ENCODE assay signal across 12 cellular contexts in genomic region chr20:49052334-49052733, GRCh38. TPM values are rescaled to one million over a fixed set of nuclear protein-coding genes. Genes with fewer than 3 reads are reported as not detected.
A peak's percentile ranks its signal among the peaks of the same experiment; 100 is the strongest.
DNase-seq lines count a peak whose midpoint lies in the region; ATAC-seq, FAIRE-seq and TF ChIP-seq lines count a peak whose summit lies in the region.
"Had no signal": no experiment of that assay in that cellular context is flagged by ENCODE, and none has a peak within 500 bp of the region (broad histone marks: within the 10 kb centered on the region; RNA-seq: fewer than 3 reads in every experiment).

No MANE protein-coding gene starts in this region.

- TF ChIP-seq RAD21 in IMR-90 (IDR thresholded peaks at IDR 0.05; ENCODE audit: low read length), result no peak
- TF ChIP-seq RAD21 in HepG2 (CRISPR knock-in tag; IDR thresholded peaks at IDR 0.05), result peak; percentile 34

- no peak for FAIRE-seq in HepG2 (lab: Jason Lieb, UNC)
- no peak for FAIRE-seq in GM12891 (lab: Jason Lieb, UNC)
- FAIRE-seq: endometrium had no signal

- TF ChIP-seq POLR2A in IMR-90 (IDR thresholded peaks at IDR 0.05; ENCODE audit: low read depth, low read length) (no peak), HepG2 (IDR thresholded peaks at IDR 0.05; ENCODE audit: insufficient read depth in 1 of 2, low read depth in 2 of 2, low read length in 2 of 2) (peak in 1 of 2 experiments; percentile 29; a peak in 1 of 4 replicates), body of pancreas (IDR thresholded peaks at IDR 0.05) (no peak), GM12891 (IDR thresholded peaks at IDR 0.05; ENCODE audit: low read depth, low read length) (no peak)

- no peak overlapping the region for H3K18ac ChIP-seq in IMR-90 (ENCODE audit: low read depth, low read length)

- peak; percentile 27 for DNase-seq in IMR-90
- peak; percentile 55 for DNase-seq in amniotic epithelial cell (ENCODE audit: low read depth)
- peak; percentile 81 for DNase-seq in HepG2 (ENCODE audit: low spot score)
- DNase-seq in NCI-H1105 (lab: John Stamatoyannopoulos, UW), result no peak
- DNase-seq in SIG-M5 treated with dmso at 0.1 percent for 504 hours (lab: John Stamatoyannopoulos, UW; ENCODE audit: unreplicated experiment), result no peak
- DNase-seq in body of pancreas, result no peak
- DNase-seq in GM12891 (ENCODE audit: insufficient read length, low spot score), result no peak
- DNase-seq: activated CD8-positive, alpha-beta memory T cell treated with anti-CD3 and anti-CD28 coated beads for 24 hours; NCI-H1436 treated with DMSO at 0.1 percent for 48 hours; T-helper 17 cell had no signal

- no peak overlapping the region for H4K5ac ChIP-seq in IMR-90 (ENCODE audit: low read depth, low read length)

- no peak overlapping the region for H2BK120ac ChIP-seq in IMR-90 (ENCODE audit: low read depth, low read length)

- no peak overlapping the region for H2AK9ac ChIP-seq in IMR-90 (replicated peaks; ENCODE audit: low read depth, low read length, poor library complexity)

- intact Hi-C loops in IMR-90 (cut with micrococcal nuclease) (no loop called here), HepG2 (cut with micrococcal nuclease; ENCODE audit: unreplicated experiment) (loop anchor here (2.0 to 5.0 kb wide), 2 partner anchors 24 to 45 kb away; no protein-coding TSS in a partner anchor), body of pancreas (cut with DNase I) (no loop called here)

- no peak overlapping the region for H3K14ac ChIP-seq in IMR-90 (replicated peaks; ENCODE audit: low read depth, low read length)

- no peak overlapping the region for H2BK20ac ChIP-seq in IMR-90 (ENCODE audit: low read depth, low read length)

- peaks cover 100% of the 10 kb centered on the region for H3K79me2 ChIP-seq in DOHH2 (ENCODE audit: control insufficient read depth, low read length)
- H3K79me2 ChIP-seq in HepG2 (ENCODE audit: insufficient read depth, low read length), result peaks cover 99% of the 10 kb centered on the region

- no peaks in the 10 kb centered on the region for H3F3A ChIP-seq in DOHH2 (ENCODE audit: control insufficient read depth, insufficient read depth)

- TF ChIP-seq EP300 in HepG2 (IDR thresholded peaks at IDR 0.05; ENCODE audit: low read depth in 2 of 2, low read length in 2 of 2), result no peak
- no peak for TF ChIP-seq EP300 in HepG2 (CRISPR knock-in tag; IDR thresholded peaks at IDR 0.05; ENCODE audit: borderline replicate concordance)

- H3K4me1 ChIP-seq in DOHH2 (ENCODE audit: control insufficient read depth, low read length), result peaks cover 73% of the 10 kb centered on the region
- H3K4me1 ChIP-seq in IMR-90 (ENCODE audit: control insufficient read depth, insufficient read depth, low read length), result peaks cover 6% of the 10 kb centered on the region; the same call in 1 of the 2 replicates
- peaks cover 86% of the 10 kb centered on the region for H3K4me1 ChIP-seq in HepG2 (ENCODE audit: insufficient read depth, low read length)
- peaks cover 35% of the 10 kb centered on the region for H3K4me1 ChIP-seq in body of pancreas

- no peaks in the 10 kb centered on the region for H3K9me2 ChIP-seq in DOHH2 (replicated peaks; ENCODE audit: control insufficient read depth, low read length)

- no peak overlapping the region for H3K27ac ChIP-seq in DOHH2 (ENCODE audit: low read depth, low read length)
- H3K27ac ChIP-seq in IMR-90 (ENCODE audit: insufficient read depth, low read length), result no peak overlapping the region
- H3K27ac ChIP-seq in HepG2 (ENCODE audit: extremely low read length, insufficient read depth, low read length), result peak overlapping the region; percentile 48
- peak overlapping the region in 2 of 4 donors; percentile 18 to 26 for H3K27ac ChIP-seq in body of pancreas

- H3K79me1 ChIP-seq in IMR-90 (ENCODE audit: low read depth in 1 of 2, low read length in 2 of 2), result peaks cover 11 to 58% of the 10 kb centered on the region in 2 experiments

- H4K20me1 ChIP-seq in DOHH2 (ENCODE audit: control insufficient read depth, insufficient read depth, low read depth, low read length) (peaks cover 55% of the 10 kb centered on the region), IMR-90 (ENCODE audit: insufficient read depth, low read length) (peaks cover 44% of the 10 kb centered on the region), HepG2 (ENCODE audit: insufficient read depth, low read length) (peaks cover 63% of the 10 kb centered on the region)

- no peak overlapping the region for H3K56ac ChIP-seq in IMR-90 (ENCODE audit: extremely low read depth, insufficient read depth, low read length)

- H3K36me3 ChIP-seq in DOHH2 (ENCODE audit: control insufficient read depth, low read length), result peaks cover 86% of the 10 kb centered on the region
- no peaks in the 10 kb centered on the region; the same call in 1 of the 2 replicates for H3K36me3 ChIP-seq in IMR-90 (ENCODE audit: control insufficient read depth, insufficient read depth, low read length)
- peaks cover 6 to 45% of the 10 kb centered on the region in 2 experiments for H3K36me3 ChIP-seq in HepG2 (replicated peaks in 1 of 2; ENCODE audit: control insufficient read depth in 1 of 2, insufficient read depth in 2 of 2, low read length in 2 of 2)
- no peaks in the 10 kb centered on the region for H3K36me3 ChIP-seq in body of pancreas (replicated peaks in 1 of 2; ENCODE audit: insufficient read depth in 1 of 2, low read depth in 2 of 2)

- H4K8ac ChIP-seq in IMR-90 (ENCODE audit: low read depth in 2 of 2, low read length in 2 of 2), result no peak overlapping the region

- ATAC-seq in IMR-90 (ENCODE audit: low read depth) (peak; percentile 15; the same call in 1 of the 2 replicates), HepG2 (peak; percentile 82), body of pancreas (no peak)
- ATAC-seq: T-helper 17 cell had no signal

- dilution Hi-C loops in IMR-90 (cut with HindIII; ENCODE audit: low sequenced_read_pairs, unreplicated experiment), result no loop called here

- no peak overlapping the region for H2BK15ac ChIP-seq in IMR-90 (ENCODE audit: low read depth, low read length)

- BruUV-seq in IMR-90 (replicated peaks; lab: Mats Ljungman, UMichigan), result no TSS peak
- no TSS peak for BruUV-seq in HepG2 (replicated peaks; lab: Mats Ljungman, UMichigan)

- CTCF ChIA-PET in IMR-90 (lab: Yijun Ruan, JAX) (no interaction called here), HepG2 (lab: Yijun Ruan, JAX; ENCODE audit: low intra/inter-chr PET ratio, low total read pairs) (no interaction called here)

- no peak overlapping the region for H3K9ac ChIP-seq in IMR-90 (ENCODE audit: low read depth, low read length)
- peak overlapping the region; percentile 0; the same call in 1 of the 2 replicates for H3K9ac ChIP-seq in HepG2 (ENCODE audit: insufficient read depth, low read depth, low read length)

- H3K4me2 ChIP-seq in DOHH2 (ENCODE audit: low read length), result peak overlapping the region; percentile 13
- H3K4me2 ChIP-seq in IMR-90 (ENCODE audit: low read depth, low read length), result no peak overlapping the region
- H3K4me2 ChIP-seq in HepG2 (ENCODE audit: low read depth, low read length), result peak overlapping the region; percentile 25

- H3K9me3 ChIP-seq in DOHH2 (ENCODE audit: control insufficient read depth, insufficient read depth, low read length) (no peaks in the 10 kb centered on the region), IMR-90 (ENCODE audit: control insufficient read depth, insufficient read depth, low read length) (no peaks in the 10 kb centered on the region), HepG2 (ENCODE audit: low read length) (no peaks in the 10 kb centered on the region), body of pancreas (no peaks in the 10 kb centered on the region)

- H3K4ac ChIP-seq in IMR-90 (ENCODE audit: low read depth, low read length), result no peak overlapping the region

- TF ChIP-seq CTCF in DOHH2 (IDR thresholded peaks at IDR 0.05; ENCODE audit: low read depth, low read length, poor library complexity, severe bottlenecking) (no peak), IMR-90 (conservative IDR thresholded peaks at IDR 0.05; ENCODE audit: low read depth, low read length) (no peak), HepG2 (CRISPR knock-in tag; IDR thresholded peaks at IDR 0.05) (peak; percentile 64), body of pancreas (IDR thresholded peaks at IDR 0.05) (no peak)

- H2BK5ac ChIP-seq in IMR-90 (ENCODE audit: low read depth, low read length, poor library complexity, severe bottlenecking), result no peak overlapping the region

- H2AFZ ChIP-seq in IMR-90 (replicated peaks; ENCODE audit: low read length, poor library complexity) (no peak overlapping the region), HepG2 (ENCODE audit: low read length) (no peak overlapping the region)

- no peak overlapping the region for H3K23ac ChIP-seq in IMR-90 (ENCODE audit: low read depth, low read length)

- H3K4me3 ChIP-seq in DOHH2 (ENCODE audit: low read length), result peak overlapping the region; percentile 1; the same call in 1 of the 2 replicates
- H3K4me3 ChIP-seq in IMR-90 (ENCODE audit: insufficient read depth, low read depth, low read length), result no peak overlapping the region
- no peak overlapping the region for H3K4me3 ChIP-seq in HepG2 (replicated peaks in 1 of 3; ENCODE audit: insufficient read depth in 1 of 3, low read depth in 2 of 3, low read length in 3 of 3)
- H3K4me3 ChIP-seq in body of pancreas, result no peak overlapping the region

- no peak overlapping the region for H2AK5ac ChIP-seq in IMR-90 (ENCODE audit: low read depth, low read length)

- H3K9me1 ChIP-seq in IMR-90 (ENCODE audit: insufficient read depth, low read length), result peaks cover 8% of the 10 kb centered on the region

- 100% methylated on average over 1 of the region's 1 CpG; no CpG with 5 or more reads in 1 of the 2 experiments for WGBS in IMR-90 (ENCODE audit: extremely low coverage in 2 of 2, insufficient read length in 1 of 2), 2 experiments
- 37% methylated on average over 1 of the region's 1 CpG for WGBS in HepG2 (ENCODE audit: low lambda C conversion rate)
- WGBS in body of pancreas, 2 donors, result 68 to 81% methylated on average over 1 of the region's 1 CpG

- H3K27me3 ChIP-seq in DOHH2 (ENCODE audit: control insufficient read depth, low read length), result no peaks in the 10 kb centered on the region
- no peaks in the 10 kb centered on the region for H3K27me3 ChIP-seq in IMR-90 (ENCODE audit: control insufficient read depth, insufficient read depth, low read length)
- no peaks in the 10 kb centered on the region; a peak in 1 of 5 replicates for H3K27me3 ChIP-seq in HepG2 (ENCODE audit: control insufficient read depth in 1 of 2, insufficient read depth in 2 of 2, low read length in 2 of 2)
- H3K27me3 ChIP-seq in body of pancreas, result no peaks in the 10 kb centered on the region

- POLR2A ChIA-PET in IMR-90 (lab: Charles Lee; ENCODE audit: unreplicated experiment) (no interaction called here), HepG2 (lab: Yijun Ruan, JAX) (interaction anchor here (0.6 kb wide), 1 partner anchor 55 kb away, joined by 3 read pairs; no protein-coding TSS in a partner anchor)

- H4K91ac ChIP-seq in IMR-90 (ENCODE audit: insufficient read depth, low read depth, low read length), result no peak overlapping the region

- in situ Hi-C loops in IMR-90 (cut with MboI; ENCODE audit: low sequenced_read_pairs) (no loop called here), HepG2 (cut with HindIII; ENCODE audit: extremely low pct_ligation_motif_present, low pct_unique_long_range_greater_than_20kb) (no loop called here)

RNA-seq across cellular contexts. Expression of gene CSE1L, which starts 6.2 kb away (rescaled TPM):
- total RNA-seq in IMR-90 (2012; rRNA removed) (81.7 and 114 TPM in 2 replicates), HepG2 (2016; rRNA removed; fragmentation: Illumina TruSeq; extraction: Trizol) (258 and 449 TPM in 2 replicates), body of pancreas (10 to 100 TPM; 16.5 to 23.6 TPM)
- polyA plus RNA-seq in IMR-90 (2012; rRNA removed) (26.4 and 34.3 TPM in 2 replicates), HepG2 (2011; rRNA removed) (37.1 and 56.9 TPM in 2 replicates)
- polyA plus RNA-seq in IMR-90 (2012; cell fraction: cytosol; rRNA removed), result 4.5 and 7.7 TPM in 2 replicates
- polyA plus RNA-seq in IMR-90 (2012; cell fraction: nucleus; rRNA removed; ENCODE audit: low replicate concordance), result 1.9 and 14.6 TPM in 2 replicates
- total RNA-seq in HepG2 (2016; cell fraction: cytosol; rRNA removed; fragmentation: Illumina TruSeq; extraction: Trizol; ENCODE audit: low read depth), result 62.9 and 72.5 TPM in 2 replicates
- total RNA-seq in HepG2 (2016; cell fraction: insoluble cytoplasmic fraction; rRNA removed; fragmentation: Illumina TruSeq; extraction: Trizol), result 257 and 452 TPM in 2 replicates
- total RNA-seq in HepG2 (2016; cell fraction: membrane; rRNA removed; fragmentation: Illumina TruSeq; extraction: Trizol), result 96.6 and 104 TPM in 2 replicates
- total RNA-seq in HepG2 (2016; cell fraction: nucleus; rRNA removed; fragmentation: Illumina TruSeq; extraction: Trizol), result 167 and 185 TPM in 2 replicates
- 22.6 and 30.5 TPM in 2 replicates for polyA plus RNA-seq in HepG2 (2011; cell fraction: cytosol; rRNA removed)
- polyA plus RNA-seq in HepG2 (2011; cell fraction: nucleus; rRNA removed), result 24.7 and 24.9 TPM in 2 replicates
- 53.3 and 83.9 TPM in 2 replicates for polyA plus RNA-seq in HepG2 (2012)
- 18.3 and 22.0 TPM in 2 replicates for polyA plus RNA-seq in HepG2 (2016; cell fraction: cytosol; fragmentation: Illumina TruSeq; extraction: Trizol; ENCODE audit: low read depth)
- 363 and 386 TPM in 2 replicates for polyA plus RNA-seq in HepG2 (2016; cell fraction: insoluble cytoplasmic fraction; fragmentation: Illumina TruSeq; extraction: Trizol; ENCODE audit: low read depth)
- 45.2 and 49.9 TPM in 2 replicates for polyA plus RNA-seq in HepG2 (2016; cell fraction: membrane; fragmentation: Illumina TruSeq; extraction: Trizol; ENCODE audit: low read depth)
- 162 and 172 TPM in 2 replicates for polyA plus RNA-seq in HepG2 (2016; cell fraction: nucleus; fragmentation: Illumina TruSeq; extraction: Trizol; ENCODE audit: insufficient read depth, low read depth)
- polyA minus RNA-seq in HepG2 (2011; rRNA and poly(A)+ RNA removed; ENCODE audit: low replicate concordance), result 33.8 and 112 TPM in 2 replicates
- polyA minus RNA-seq in HepG2 (2011; cell fraction: cytosol; rRNA and poly(A)+ RNA removed), result 46.4 and 54.2 TPM in 2 replicates
- 58.6 and 66.2 TPM in 2 replicates for polyA minus RNA-seq in HepG2 (2011; cell fraction: nucleus; rRNA and poly(A)+ RNA removed)
- 37.0 TPM for polyA plus RNA-seq in GM12891 (2012; ENCODE audit: low read depth, missing spikeins)

Comparison
In these comparisons a context has a peak if more than half of its experiments do, and no peak if none do; other contexts are left out.
1. DNase-seq: peak in IMR-90 (single experiment), amniotic epithelial cell (single experiment) and HepG2 (single experiment); none in NCI-H1105 (single experiment), SIG-M5 treated with dmso at 0.1 percent for 504 hours (single experiment), body of pancreas (0 of 4) and GM12891 (single experiment).